Comparison of ENCODE assay signal across 8 cellular contexts in the genomic region with DNA sequence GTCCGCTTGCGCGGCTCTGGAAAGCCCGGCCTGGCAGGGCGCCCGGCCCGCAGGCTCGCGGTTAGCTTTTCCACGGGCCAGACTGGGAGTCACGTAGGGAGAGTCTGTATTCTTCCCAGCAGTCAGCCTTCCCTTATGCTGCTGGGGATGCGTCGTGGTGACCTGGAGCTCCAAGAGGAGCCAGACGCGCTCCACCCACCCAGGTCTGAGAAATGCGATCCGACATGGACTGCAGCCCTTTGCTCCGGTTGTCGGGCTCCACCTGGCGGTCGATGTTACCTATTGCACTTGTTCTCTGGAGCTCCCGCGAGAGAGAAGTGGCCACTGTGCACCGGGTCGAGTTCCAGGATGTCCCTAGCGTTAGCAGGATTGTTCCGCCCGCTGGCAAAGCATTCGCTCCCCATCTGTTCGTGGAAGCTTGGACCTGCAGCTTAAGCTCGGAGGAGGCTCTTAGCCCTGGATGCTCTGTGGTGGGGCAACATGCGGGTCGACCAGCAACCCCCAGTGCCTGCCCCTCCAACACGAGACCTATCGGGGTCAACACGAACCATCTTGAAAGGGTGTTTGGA.
DNase-seq lines count a peak whose midpoint lies in the region; ATAC-seq, FAIRE-seq and TF ChIP-seq lines count a peak whose summit lies in the region.
"Not testable (repeated sequence)": the region's sequence is repeated elsewhere in the genome, so short reads cannot be mapped to it uniquely, and the experiment has no call there.

No MANE protein-coding gene starts in this region.

- not testable (repeated sequence) for FAIRE-seq in bronchial epithelial cell (lab: Jason Lieb, UNC)

- H3K27ac ChIP-seq in right atrium auricular region = not testable (repeated sequence)

- POLR2A ChIA-PET in activated B cell treated with CpG ODN at 0.5 μM for 24 hours (lab: Charles Lee) = not testable (repeated sequence)

- not testable (repeated sequence) for H3K27me3 Mint-ChIP-seq in activated B cell treated with CpG ODN at 0.5 μM for 24 hours; neural crest cell (ENCODE audit: low read depth)

- not testable (repeated sequence) for H3K9me3 ChIP-seq in right atrium auricular region

- H3K27ac Mint-ChIP-seq in activated B cell treated with CpG ODN at 0.5 μM for 24 hours; neural crest cell (ENCODE audit: unreplicated experiment): not testable (repeated sequence)

- H3K4me3 Mint-ChIP-seq in activated B cell treated with CpG ODN at 0.5 μM for 24 hours, neural crest cell: not testable (repeated sequence)

- H3K9me3 Mint-ChIP-seq in activated B cell treated with CpG ODN at 0.5 μM for 24 hours, neural crest cell: not testable (repeated sequence)

- CTCF ChIA-PET in activated B cell treated with CpG ODN at 0.5 μM for 24 hours (lab: Charles Lee) = not testable (repeated sequence)

- intact Hi-C loops in activated B cell treated with CpG ODN at 0.5 μM for 24 hours (cut with micrococcal nuclease) = not testable (repeated sequence)

- peak; percentile 35 for DNase-seq in activated B cell treated with CpG ODN at 0.5 μM for 24 hours
- DNase-seq in bronchial epithelial cell (ENCODE audit: low read depth); right atrium auricular region (ENCODE audit: low spot score): not testable (repeated sequence)
- peak; percentile 6 for DNase-seq in neural crest cell (ENCODE audit: low read depth, low spot score)
- DNase-seq in ureter (ENCODE audit: low spot score) = peak; percentile 18

- TF ChIP-seq CTCF in activated B cell treated with CpG ODN at 0.5 μM for 24 hours (IDR thresholded peaks at IDR 0.05) = not testable (repeated sequence)
- peak; percentile 31 for TF ChIP-seq CTCF in bronchial epithelial cell (IDR thresholded peaks at IDR 0.05; ENCODE audit: insufficient read depth, low read length, severe bottlenecking)
- peak; percentile 18 to 57 for TF ChIP-seq CTCF in right atrium auricular region (IDR thresholded peaks at IDR 0.05)
- peak; percentile 51 for TF ChIP-seq CTCF in neural crest cell (conservative IDR thresholded peaks at IDR 0.05)

- H3K27me3 ChIP-seq in bronchial epithelial cell (ENCODE audit: control insufficient read depth, insufficient read depth, low read length); right atrium auricular region: not testable (repeated sequence)

- H3K4me1 ChIP-seq in right atrium auricular region = not testable (repeated sequence)

- H3K36me3 Mint-ChIP-seq in activated B cell treated with CpG ODN at 0.5 μM for 24 hours (ENCODE audit: low read depth); neural crest cell (ENCODE audit: low read depth): not testable (repeated sequence)

- ATAC-seq in GM18519 (IDR thresholded peaks at IDR 0.05; ENCODE audit: low FRiP score, unreplicated experiment) (peak; percentile 95), GM21717 (IDR thresholded peaks at IDR 0.05; ENCODE audit: unreplicated experiment) (peak; percentile 62), HG03135 (IDR thresholded peaks at IDR 0.05; ENCODE audit: unreplicated experiment) (peak; percentile 81), activated B cell treated with CpG ODN at 0.5 μM for 24 hours (ENCODE audit: low read depth) (peak; percentile 84)

- not testable (repeated sequence) for H3K4me1 Mint-ChIP-seq in activated B cell treated with CpG ODN at 0.5 μM for 24 hours, neural crest cell

- H3K36me3 ChIP-seq in bronchial epithelial cell (ENCODE audit: control insufficient read depth, insufficient read depth, low read length); right atrium auricular region: not testable (repeated sequence)

- H3K4me3 ChIP-seq in bronchial epithelial cell (ENCODE audit: low read depth, low read length) = not testable (repeated sequence)
- peak overlapping the region in 1 of 2 donors; percentile 27 for H3K4me3 ChIP-seq in right atrium auricular region
